Comparison of ENCODE assay signal across 18 cellular contexts in the genomic region with DNA sequence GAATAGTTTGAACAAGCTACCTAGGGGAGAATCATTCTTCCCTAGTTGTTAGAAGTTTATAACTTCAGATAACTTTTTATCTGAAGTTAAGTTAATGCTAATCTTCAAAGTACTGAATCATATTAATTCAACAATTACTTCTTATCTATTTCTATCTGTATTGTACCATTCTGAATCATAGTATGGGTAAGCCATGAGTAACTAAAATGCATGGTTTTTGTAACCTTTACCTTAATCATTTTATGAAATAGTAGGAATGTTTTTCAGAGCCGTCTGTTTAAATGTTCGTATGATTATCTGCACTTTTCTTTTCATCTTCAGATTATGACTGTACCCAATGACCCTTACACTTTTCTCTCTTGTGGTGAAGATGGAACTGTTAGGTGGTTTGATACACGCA. TPM values are rescaled to one million over a fixed set of nuclear protein-coding genes. Genes with fewer than 3 reads are reported as not detected.
A peak's percentile ranks its signal among the peaks of the same experiment; 100 is the strongest.
DNase-seq lines count a peak whose midpoint lies in the region; ATAC-seq and TF ChIP-seq lines count a peak whose summit lies in the region.
"Had no signal": no experiment of that assay in that cellular context is flagged by ENCODE, and none has a peak within 500 bp of the region (broad histone marks: within the 10 kb centered on the region; RNA-seq: fewer than 3 reads in every experiment).

No MANE protein-coding gene starts in this region.

- H3K9me2 ChIP-seq in SK-N-SH: no peaks in the 10 kb centered on the region

- no peak overlapping the region for H3K4me2 ChIP-seq in IMR-90 (ENCODE audit: low read depth, low read length)
- 0 out of 2 replicates have a peak overlapping the region, but pooled peaks have one; percentile 28 for H3K4me2 ChIP-seq in SK-N-SH

- H2AK5ac ChIP-seq in IMR-90 (ENCODE audit: low read depth, low read length): no peak overlapping the region

- peak; percentile 81 for DNase-seq in ELR (ENCODE audit: low read depth)
- peak; percentile 55 for DNase-seq in IMR-90
- DNase-seq in SK-N-SH: no peak
- DNase-seq in fibroblast of the aortic adventitia (ENCODE audit: low read depth): peak; percentile 40
- no peak for DNase-seq in uterus
- DNase-seq in NCI-H526 treated with DMSO at 0.1 percent for 48 hours (lab: John Stamatoyannopoulos, UW): no peak
- DNase-seq in activated naive CD8-positive, alpha-beta T cell treated with anti-CD3 and anti-CD28 coated beads, Interleukin-2, amount 50 U/mL, for 24 hours: no peak
- DNase-seq in SHP77 (lab: John Stamatoyannopoulos, UW): no peak
- DNase-seq: CD4-positive, CD25-positive, alpha-beta regulatory T cell; MM.1S; NCI-H1105; NCI-H187 treated with DMSO at 0.1 percent for 48 hours; NCI-H82; SIG-M5; T-helper 17 cell had no signal

- no peak overlapping the region for H2BK5ac ChIP-seq in IMR-90 (ENCODE audit: low read depth, low read length, poor library complexity, severe bottlenecking)

- H3K23ac ChIP-seq in IMR-90 (ENCODE audit: low read depth, low read length): no peak overlapping the region

- H3K27ac ChIP-seq in IMR-90 (ENCODE audit: insufficient read depth, low read length) (no peak overlapping the region), SK-N-SH (ENCODE audit: low read depth in 2 of 2, low read length in 1 of 2) (peak overlapping the region in 1 of 2 experiments; percentile 23; a peak in 2 of 4 replicates), uterus (no peak overlapping the region)

- H2AFZ ChIP-seq in IMR-90 (replicated peaks; ENCODE audit: low read length, poor library complexity): no peak overlapping the region
- H2AFZ ChIP-seq in SK-N-SH (ENCODE audit: low read depth): no peak overlapping the region

- H4K20me1 ChIP-seq in IMR-90 (ENCODE audit: insufficient read depth, low read length) (peaks cover 11% of the 10 kb centered on the region; the same call in 1 of the 2 replicates), SK-N-SH (ENCODE audit: insufficient read depth) (0 out of 2 replicates have a peak, but pooled peaks cover 5% of the 10 kb centered on the region)

- H3K9ac ChIP-seq in IMR-90 (ENCODE audit: low read depth, low read length): no peak overlapping the region
- no peak overlapping the region for H3K9ac ChIP-seq in SK-N-SH

- H3F3A ChIP-seq in SK-N-SH (replicated peaks; ENCODE audit: insufficient read depth): peaks cover 12% of the 10 kb centered on the region

- POLR2A ChIA-PET in IMR-90 (lab: Charles Lee; ENCODE audit: unreplicated experiment) (no interaction called here), SK-N-SH (lab: Yijun Ruan, JAX) (no interaction called here)

- peaks cover 6% of the 10 kb centered on the region; the same call in 1 of the 2 replicates for H3K9me1 ChIP-seq in IMR-90 (ENCODE audit: insufficient read depth, low read length)

- TF ChIP-seq RAD21 in IMR-90 (IDR thresholded peaks at IDR 0.05; ENCODE audit: low read length) (no peak), SK-N-SH (IDR thresholded peaks at IDR 0.05; ENCODE audit: low read length) (no peak)

- in situ Hi-C loops in IMR-90 (cut with MboI; ENCODE audit: low sequenced_read_pairs): no loop called here

- peaks cover 6% of the 10 kb centered on the region for H3K4me1 Mint-ChIP-seq in activated naive CD8-positive, alpha-beta T cell treated with anti-CD3 and anti-CD28 coated beads, Interleukin-2, amount 50 U/mL, for 24 hours

- intact Hi-C loops in IMR-90 (cut with micrococcal nuclease): no loop called here
- intact Hi-C loops in uterus (cut with DNase I; ENCODE audit: low total_unique reads): no loop called here

- no peak overlapping the region for H3K27ac Mint-ChIP-seq in activated naive CD8-positive, alpha-beta T cell treated with anti-CD3 and anti-CD28 coated beads, Interleukin-2, amount 50 U/mL, for 24 hours
- H3K27ac Mint-ChIP-seq: CD4-positive, CD25-positive, alpha-beta regulatory T cell; T-helper 17 cell had no signal

- H2BK15ac ChIP-seq in IMR-90 (ENCODE audit: low read depth, low read length): no peak overlapping the region

- H4K91ac ChIP-seq in IMR-90 (ENCODE audit: insufficient read depth, low read depth, low read length): no peak overlapping the region

- dilution Hi-C loops in IMR-90 (cut with HindIII; ENCODE audit: low sequenced_read_pairs, unreplicated experiment): no loop called here

- H3K4ac ChIP-seq in IMR-90 (ENCODE audit: low read depth, low read length): no peak overlapping the region

- H3K4me3 Mint-ChIP-seq in activated naive CD8-positive, alpha-beta T cell treated with anti-CD3 and anti-CD28 coated beads, Interleukin-2, amount 50 U/mL, for 24 hours: no peak overlapping the region
- H3K4me3 Mint-ChIP-seq: CD4-positive, CD25-positive, alpha-beta regulatory T cell; T-helper 17 cell had no signal

- H3K4me3 ChIP-seq in IMR-90 (ENCODE audit: insufficient read depth, low read depth, low read length) (no peak overlapping the region), SK-N-SH (ENCODE audit: low read depth in 2 of 2, low read length in 1 of 2) (no peak overlapping the region), fibroblast of the aortic adventitia (ENCODE audit: low read depth, low read length) (no peak overlapping the region), uterus (no peak overlapping the region)
- H3K4me3 ChIP-seq: HAP-1 had no signal

- TF ChIP-seq POLR2A in IMR-90 (IDR thresholded peaks at IDR 0.05; ENCODE audit: low read depth, low read length): no peak
- no peak for TF ChIP-seq POLR2A in uterus (IDR thresholded peaks at IDR 0.05)

- no peak for ATAC-seq in IMR-90 (ENCODE audit: low read depth)
- no peak for ATAC-seq in activated naive CD8-positive, alpha-beta T cell treated with anti-CD3 and anti-CD28 coated beads, Interleukin-2, amount 50 U/mL, for 24 hours
- ATAC-seq: HepG2, Panc1, T-helper 17 cell had no signal

- H3K27me3 ChIP-seq in IMR-90 (ENCODE audit: control insufficient read depth, insufficient read depth, low read length) (no peaks in the 10 kb centered on the region), SK-N-SH (ENCODE audit: insufficient read depth) (no peaks in the 10 kb centered on the region), uterus (no peaks in the 10 kb centered on the region)

- no CpG with 5 or more reads among the region's 3 CpGs for WGBS in IMR-90 (ENCODE audit: extremely low coverage in 2 of 2, insufficient read length in 1 of 2), 2 experiments
- WGBS in SK-N-SH (ENCODE audit: low lambda C conversion rate): 35% methylated on average over 3 of the region's 3 CpGs

- peaks cover 15% of the 10 kb centered on the region for H3K36me3 Mint-ChIP-seq in activated naive CD8-positive, alpha-beta T cell treated with anti-CD3 and anti-CD28 coated beads, Interleukin-2, amount 50 U/mL, for 24 hours (ENCODE audit: low read depth)

- TF ChIP-seq EP300 in SK-N-SH (IDR thresholded peaks at IDR 0.05; ENCODE audit: borderline replicate concordance in 1 of 2, low read depth in 1 of 2, low read length in 1 of 2): peak in 1 of 2 experiments; percentile 35; a peak in 1 of 4 replicates

- no peaks in the 10 kb centered on the region for H3K9me3 Mint-ChIP-seq in activated naive CD8-positive, alpha-beta T cell treated with anti-CD3 and anti-CD28 coated beads, Interleukin-2, amount 50 U/mL, for 24 hours

- no peak overlapping the region for H4K8ac ChIP-seq in IMR-90 (ENCODE audit: low read depth in 2 of 2, low read length in 2 of 2)

- H3K79me2 ChIP-seq in SK-N-SH (ENCODE audit: insufficient read depth): peaks cover 26% of the 10 kb centered on the region

- H3K9me3 ChIP-seq in IMR-90 (ENCODE audit: control insufficient read depth, insufficient read depth, low read length): no peaks in the 10 kb centered on the region
- no peaks in the 10 kb centered on the region for H3K9me3 ChIP-seq in SK-N-SH
- no peaks in the 10 kb centered on the region for H3K9me3 ChIP-seq in uterus
- H3K9me3 ChIP-seq: HAP-1 had no signal

- CTCF ChIA-PET in IMR-90 (lab: Yijun Ruan, JAX) (no interaction called here), SK-N-SH (lab: Yijun Ruan, JAX) (interaction anchor here (1.6 kb wide), 1 partner anchor 19 kb away, joined by 4 read pairs; no protein-coding TSS in a partner anchor)

- H2BK120ac ChIP-seq in IMR-90 (ENCODE audit: low read depth, low read length): no peak overlapping the region

- BruUV-seq in IMR-90 (replicated peaks; lab: Mats Ljungman, UMichigan): no TSS peak

- H3K36me3 ChIP-seq in IMR-90 (ENCODE audit: control insufficient read depth, insufficient read depth, low read length) (peaks cover 7% of the 10 kb centered on the region), SK-N-SH (replicated peaks in 1 of 2; ENCODE audit: control insufficient read depth in 1 of 2, insufficient read depth in 2 of 2, low read length in 1 of 2) (peaks cover 14 to 41% of the 10 kb centered on the region in 2 experiments), uterus (no peaks in the 10 kb centered on the region)

- H3K14ac ChIP-seq in IMR-90 (replicated peaks; ENCODE audit: low read depth, low read length): no peak overlapping the region

- H4K5ac ChIP-seq in IMR-90 (ENCODE audit: low read depth, low read length): no peak overlapping the region

- H3K4me1 ChIP-seq in IMR-90 (ENCODE audit: control insufficient read depth, insufficient read depth, low read length) (peaks cover 2% of the 10 kb centered on the region), SK-N-SH (ENCODE audit: control insufficient read depth in 1 of 2, insufficient read depth in 2 of 2, low read depth in 1 of 2, low read length in 1 of 2) (no peaks in the 10 kb centered on the region), uterus (no peaks in the 10 kb centered on the region)
- H3K4me1 ChIP-seq: HAP-1 had no signal

- H2AK9ac ChIP-seq in IMR-90 (replicated peaks; ENCODE audit: low read depth, low read length, poor library complexity): no peak overlapping the region

- no peaks in the 10 kb centered on the region for H3K27me3 Mint-ChIP-seq in activated naive CD8-positive, alpha-beta T cell treated with anti-CD3 and anti-CD28 coated beads, Interleukin-2, amount 50 U/mL, for 24 hours
- H3K27me3 Mint-ChIP-seq: CD4-positive, CD25-positive, alpha-beta regulatory T cell; T-helper 17 cell had no signal

- no peak overlapping the region; the same call in 1 of the 2 replicates for H3K56ac ChIP-seq in IMR-90 (ENCODE audit: extremely low read depth, insufficient read depth, low read length)

- TF ChIP-seq CTCF in IMR-90 (conservative IDR thresholded peaks at IDR 0.05; ENCODE audit: low read depth, low read length) (no peak), SK-N-SH (IDR thresholded peaks at IDR 0.05) (no peak), fibroblast of the aortic adventitia (IDR thresholded peaks at IDR 0.05; ENCODE audit: insufficient read depth, low read length) (no peak), uterus (IDR thresholded peaks at IDR 0.05) (no peak)

- no peak overlapping the region for H3K18ac ChIP-seq in IMR-90 (ENCODE audit: low read depth, low read length)

- H3K79me1 ChIP-seq in IMR-90 (ENCODE audit: low read depth in 1 of 2, low read length in 2 of 2): peaks cover 28 to 38% of the 10 kb centered on the region in 2 experiments

- no peak overlapping the region for H2BK20ac ChIP-seq in IMR-90 (ENCODE audit: low read depth, low read length)

RNA-seq across cellular contexts. Expression of a gene that starts 50.3 kb away (rescaled TPM):
- total RNA-seq in IMR-90 (2012; rRNA removed): 35.0 and 56.7 TPM in 2 replicates
- 40.9 and 42.9 TPM in 2 replicates for polyA plus RNA-seq in IMR-90 (2012; rRNA removed)
- 25.6 and 27.4 TPM in 2 replicates for polyA plus RNA-seq in IMR-90 (2012; cell fraction: cytosol; rRNA removed)
- polyA plus RNA-seq in IMR-90 (2012; cell fraction: nucleus; rRNA removed; ENCODE audit: low replicate concordance): 7.5 and 13.7 TPM in 2 replicates
- 15.9 and 21.0 TPM in 2 replicates for polyA plus RNA-seq in SK-N-SH (2012; rRNA removed)
- polyA plus RNA-seq in SK-N-SH (2012; cell fraction: cytosol; rRNA removed): 25.5 and 33.9 TPM in 2 replicates
- polyA plus RNA-seq in SK-N-SH (2012; cell fraction: nucleus; rRNA removed): 7.0 and 8.0 TPM in 2 replicates
- total RNA-seq in fibroblast of the aortic adventitia (ENCODE audit: low replicate concordance): 14.9 and 49.3 TPM in 2 replicates
- total RNA-seq in uterus: 100 to 1,000 TPM in 1 of 4 donors, 10 to 100 TPM in 3; 21.5 to 127 (median 38.5) TPM

RNA-seq across cellular contexts. Expression of a gene that starts 50.7 kb away (rescaled TPM):
- 74.7 and 88.7 TPM in 2 replicates for total RNA-seq in IMR-90 (2012; rRNA removed)
- 50.1 and 60.4 TPM in 2 replicates for polyA plus RNA-seq in IMR-90 (2012; rRNA removed)
- polyA plus RNA-seq in IMR-90 (2012; cell fraction: cytosol; rRNA removed): 12.7 and 40.0 TPM in 2 replicates
- 6.0 and 46.7 TPM in 2 replicates for polyA plus RNA-seq in IMR-90 (2012; cell fraction: nucleus; rRNA removed; ENCODE audit: low replicate concordance)
- polyA plus RNA-seq in SK-N-SH (2012; rRNA removed): 31.3 and 46.1 TPM in 2 replicates
- polyA plus RNA-seq in SK-N-SH (2012; cell fraction: cytosol; rRNA removed): 50.7 and 65.5 TPM in 2 replicates
- polyA plus RNA-seq in SK-N-SH (2012; cell fraction: nucleus; rRNA removed): 20.4 and 36.3 TPM in 2 replicates
- total RNA-seq in fibroblast of the aortic adventitia (ENCODE audit: low replicate concordance): 68.9 and 83.4 TPM in 2 replicates
- 10 to 100 TPM; 19.1 to 77.7 (median 44.9) TPM for total RNA-seq in uterus

Comparison
In these comparisons a context has a peak if more than half of its experiments do, and no peak if none do; other contexts are left out.
1. DNase-seq: peak in ELR (single experiment), IMR-90 (single experiment) and fibroblast of the aortic adventitia (single experiment); none in SK-N-SH (single experiment), uterus (0 of 2), NCI-H526 treated with DMSO at 0.1 percent for 48 hours (single experiment), activated naive CD8-positive, alpha-beta T cell treated with anti-CD3 and anti-CD28 coated beads, Interleukin-2, amount 50 U/mL, for 24 hours (single experiment) and SHP77 (0 of 2).